Comparison of ENCODE assay signal across 1 cellular context in genomic region chr2:10318345-10318744, GRCh38.
A peak's percentile ranks its signal among the peaks of the same experiment; 100 is the strongest.
TF ChIP-seq lines count a peak whose summit lies in the region.

No MANE protein-coding gene starts in this region.

TF ChIP-seq in K562, 482 proteins besides CTCF, POLR2A, EP300 and RAD21 (continued from another document and continues in another):
- TF ChIP-seq PKNOX1 (IDR thresholded peaks at IDR 0.05) (peak; percentile 83), MEF2D (tag; conservative IDR thresholded peaks at IDR 0.05; ENCODE audit: low read depth) (no peak), PREB (CRISPR knock-in tag; IDR thresholded peaks at IDR 0.05) (no peak), CREBBP (IDR thresholded peaks at IDR 0.05; ENCODE audit: low read depth, low read length) (no peak), ZBTB2 (IDR thresholded peaks at IDR 0.05) (no peak), ZMIZ1 (IDR thresholded peaks at IDR 0.05; ENCODE audit: low read depth in 2 of 2, low read length in 2 of 2) (no peak), RBBP5 (IDR thresholded peaks at IDR 0.05; ENCODE audit: borderline replicate concordance, insufficient read depth, low read length, poor library complexity, severe bottlenecking) (no peak), ELK3 (CRISPR knock-in tag; IDR thresholded peaks at IDR 0.05) (no peak), POU5F1 (IDR thresholded peaks at IDR 0.05; ENCODE audit: borderline replicate concordance, low read depth, low read length, partially characterized antibody) (no peak), TBL1XR1 (IDR thresholded peaks at IDR 0.05; ENCODE audit: low read length in 2 of 2) (no peak), CEBPB (tag; IDR thresholded peaks at IDR 0.05) (no peak), SLC30A9 (CRISPR knock-in tag; IDR thresholded peaks at IDR 0.05) (no peak), ZNF134 (CRISPR knock-in tag; conservative IDR thresholded peaks at IDR 0.05) (no peak), FOXP1 (CRISPR knock-in tag; IDR thresholded peaks at IDR 0.05) (no peak), ZNF668 (CRISPR knock-in tag; IDR thresholded peaks at IDR 0.05) (no peak), ZNF512 (tag; IDR thresholded peaks at IDR 0.05) (no peak), ZNF785 (CRISPR knock-in tag; IDR thresholded peaks at IDR 0.05) (no peak), PTBP1 (IDR thresholded peaks at IDR 0.05; ENCODE audit: low read depth, low read length) (no peak), SIX5 (IDR thresholded peaks at IDR 0.05; ENCODE audit: borderline replicate concordance in 1 of 2, insufficient read depth in 1 of 2, low read depth in 1 of 2, low read length in 2 of 2) (no peak), DPF2 (IDR thresholded peaks at IDR 0.05) (0 out of 2 replicates have a peak, but pooled peaks have one; percentile 43), ETV5 (CRISPR knock-in tag; IDR thresholded peaks at IDR 0.05; ENCODE audit: low read depth) (no peak), GABPB2 (CRISPR knock-in tag; conservative IDR thresholded peaks at IDR 0.05) (no peak), ZNF175 (CRISPR knock-in tag; IDR thresholded peaks at IDR 0.05; ENCODE audit: low read depth) (no peak), HNRNPUL1 (IDR thresholded peaks at IDR 0.05; ENCODE audit: low read length) (no peak), CBX3 (IDR thresholded peaks at IDR 0.05; ENCODE audit: borderline replicate concordance in 1 of 2, low read length in 2 of 2) (no peak), COPS2 (conservative IDR thresholded peaks at IDR 0.05) (no peak), TRIM28 (IDR thresholded peaks at IDR 0.05) (no peak), NFYB (IDR thresholded peaks at IDR 0.05; ENCODE audit: extremely low read depth, insufficient read length) (no peak), DLX4 (CRISPR knock-in tag; IDR thresholded peaks at IDR 0.05) (no peak), RFX5 (IDR thresholded peaks at IDR 0.05; ENCODE audit: low read depth, low read length) (no peak), NFIC (IDR thresholded peaks at IDR 0.05) (no peak), ZNF274 (IDR thresholded peaks at IDR 0.05; ENCODE audit: borderline replicate concordance, low read depth, low read length) (no peak), E2F3 (CRISPR knock-in tag; IDR thresholded peaks at IDR 0.05) (no peak), MXI1 (IDR thresholded peaks at IDR 0.05; ENCODE audit: low read depth, low read length) (no peak), ESRRA (IDR thresholded peaks at IDR 0.05; ENCODE audit: borderline replicate concordance, low read depth) (peak; percentile 58; the same call in 1 of the 2 replicates), ATF2 (CRISPR knock-in tag; IDR thresholded peaks at IDR 0.05) (no peak), L3MBTL2 (IDR thresholded peaks at IDR 0.05) (peak; percentile 82), ZHX1 (conservative IDR thresholded peaks at IDR 0.05; ENCODE audit: low read length) (no peak)
